1 cellular context compared by ENCODE assay signal in genomic region chr2:68062680-68063387, GRCh38.
TF ChIP-seq lines count a peak whose summit lies in the region.

TSS of gene C1D (minus strand) at chr2:68063004. CDS start at chr2:68047310, 15,694 bp downstream.

TF ChIP-seq in K562, 482 proteins besides CTCF, POLR2A, EP300 and RAD21 (continued from another document and continues in another):
- TF ChIP-seq ILK (tag; IDR thresholded peaks at IDR 0.05; ENCODE audit: borderline replicate concordance, low read depth) (no peak), RFX7 (CRISPR knock-in tag; IDR thresholded peaks at IDR 0.05) (no peak), PRPF4 (IDR thresholded peaks at IDR 0.05; ENCODE audit: insufficient read depth, low read depth, low read length, poor library complexity, severe bottlenecking) (no peak), MTA2 (IDR thresholded peaks at IDR 0.05; ENCODE audit: low read depth) (no peak), ZNF140 (CRISPR knock-in tag; IDR thresholded peaks at IDR 0.05) (no peak), ZSCAN32 (CRISPR knock-in tag; IDR thresholded peaks at IDR 0.05) (no peak), HDAC6 (IDR thresholded peaks at IDR 0.05; ENCODE audit: low read depth, low read length) (no peak), NFXL1 (CRISPR knock-in tag; IDR thresholded peaks at IDR 0.05) (no peak), ATF4 (CRISPR knock-in tag; IDR thresholded peaks at IDR 0.05) (no peak), NFE2 (IDR thresholded peaks at IDR 0.05; ENCODE audit: low read depth) (no peak), KDM5B (IDR thresholded peaks at IDR 0.05; ENCODE audit: insufficient replicate concordance, low read depth, low read length) (peak; percentile 89), RERE (CRISPR knock-in tag; IDR thresholded peaks at IDR 0.05; ENCODE audit: borderline replicate concordance) (no peak), ZNF253 (CRISPR knock-in tag; conservative IDR thresholded peaks at IDR 0.05) (no peak), POLR3A (IDR thresholded peaks at IDR 0.05; ENCODE audit: borderline replicate concordance, extremely low read depth, insufficient read depth, insufficient read length) (no peak), TSHZ1 (CRISPR knock-in tag; IDR thresholded peaks at IDR 0.05) (no peak), E2F8 (IDR thresholded peaks at IDR 0.05; ENCODE audit: low read depth, partially characterized antibody) (peak; percentile 91), FOXA1 (IDR thresholded peaks at IDR 0.05; ENCODE audit: borderline replicate concordance) (no peak), ZNF780A (CRISPR knock-in tag; IDR thresholded peaks at IDR 0.05) (no peak), ZNF407 (IDR thresholded peaks at IDR 0.05; ENCODE audit: low read depth) (no peak), HDGF (IDR thresholded peaks at IDR 0.05) (no peak), PHF20 (IDR thresholded peaks at IDR 0.05; ENCODE audit: partially characterized antibody) (peak; percentile 99), SUPT5H (IDR thresholded peaks at IDR 0.05) (peak; percentile 88), NFRKB (IDR thresholded peaks at IDR 0.05; ENCODE audit: low read depth) (peak; percentile 76; the same call in 1 of the 2 replicates), SMAD4 (CRISPR knock-in tag; conservative IDR thresholded peaks at IDR 0.05) (0 out of 2 replicates have a peak, but pooled peaks have one; percentile 48), ZZZ3 (IDR thresholded peaks at IDR 0.05) (no peak), NONO (IDR thresholded peaks at IDR 0.05; ENCODE audit: low read depth in 2 of 2, low read length in 1 of 2) (no peak), ARID3A (IDR thresholded peaks at IDR 0.05; ENCODE audit: borderline replicate concordance, low read depth, low read length) (no peak), GMEB1 (CRISPR knock-in tag; IDR thresholded peaks at IDR 0.05) (peak; percentile 48; the same call in 1 of the 2 replicates), GABPA (tag; conservative IDR thresholded peaks at IDR 0.05; ENCODE audit: low read depth) (peak; percentile 77), THRAP3 (IDR thresholded peaks at IDR 0.05; ENCODE audit: borderline replicate concordance) (no peak), SMAD3 (CRISPR knock-in tag; conservative IDR thresholded peaks at IDR 0.05) (no peak)
